ENCODE assay signal across 18 cellular contexts in the genomic region with DNA sequence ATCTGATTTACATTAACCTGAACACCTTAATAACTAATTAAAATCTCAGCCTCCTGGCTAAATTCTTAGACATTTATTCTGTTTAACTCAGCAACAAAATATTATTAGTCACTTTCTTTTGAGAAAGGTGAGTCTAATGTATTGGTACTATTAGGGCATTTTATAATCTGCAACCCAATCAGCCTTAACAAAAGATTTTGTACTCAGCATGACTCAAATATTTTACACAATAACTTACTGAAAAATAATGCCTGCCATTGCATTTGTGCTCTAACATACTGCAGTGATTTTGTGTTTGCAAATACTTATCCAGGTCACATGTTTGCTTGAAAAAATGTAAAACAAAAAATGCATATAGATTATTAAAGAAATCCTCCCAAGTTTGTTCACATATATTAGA.
A peak's percentile ranks its signal among the peaks of the same experiment; 100 is the strongest.
DNase-seq lines count a peak whose midpoint lies in the region; ATAC-seq, FAIRE-seq and TF ChIP-seq lines count a peak whose summit lies in the region.
"Had no signal": no experiment of that assay in that cellular context is flagged by ENCODE, and none has a peak within 500 bp of the region (broad histone marks: within the 10 kb centered on the region; RNA-seq: fewer than 3 reads in every experiment).

No MANE protein-coding gene starts in this region.

- H3K27me3 Mint-ChIP-seq in mesothelial cell of epicardium (ENCODE audit: low read depth), result no peaks in the 10 kb centered on the region

- no peaks in the 10 kb centered on the region for H3K4me1 Mint-ChIP-seq in mesothelial cell of epicardium

- H3K4me3 Mint-ChIP-seq in mesothelial cell of epicardium, result no peak overlapping the region
- H3K4me3 Mint-ChIP-seq: CD4-positive, alpha-beta memory T cell had no signal

- peak; percentile 36 for FAIRE-seq in RCC 7860 (lab: Jason Lieb, UNC)
- FAIRE-seq in colon (lab: Jason Lieb, UNC), result peak; percentile 47
- FAIRE-seq: GM12878, GM19239, H1 had no signal

- TF ChIP-seq CTCF in mesothelial cell of epicardium (IDR thresholded peaks at IDR 0.05; ENCODE audit: unreplicated experiment) (no peak), body of pancreas (IDR thresholded peaks at IDR 0.05) (no peak)

- no peaks in the 10 kb centered on the region for H3K4me1 ChIP-seq in body of pancreas

- H3K27ac ChIP-seq in body of pancreas, result no peak overlapping the region
- H3K27ac ChIP-seq: GM23248 had no signal

- H3K9me3 ChIP-seq in body of pancreas, result no peaks in the 10 kb centered on the region

- no peak for ATAC-seq in body of pancreas
- ATAC-seq: GM12878 had no signal

- peaks cover 6% of the 10 kb centered on the region for H3K9me3 Mint-ChIP-seq in mesothelial cell of epicardium

- intact Hi-C loops in body of pancreas (cut with DNase I), result no loop called here

- no peaks in the 10 kb centered on the region for H3K36me3 ChIP-seq in body of pancreas (replicated peaks in 1 of 2; ENCODE audit: insufficient read depth in 1 of 2, low read depth in 2 of 2)

- TF ChIP-seq POLR2A in body of pancreas (IDR thresholded peaks at IDR 0.05), result no peak

- no peak overlapping the region for H3K27ac Mint-ChIP-seq in mesothelial cell of epicardium
- H3K27ac Mint-ChIP-seq: CD4-positive, alpha-beta memory T cell had no signal

- H3K27me3 ChIP-seq in body of pancreas, result no peaks in the 10 kb centered on the region

- H3K36me3 Mint-ChIP-seq in mesothelial cell of epicardium, result no peaks in the 10 kb centered on the region
- H3K36me3 Mint-ChIP-seq: CD4-positive, alpha-beta memory T cell had no signal

- DNase-seq in NCI-H69 (lab: John Stamatoyannopoulos, UW) (peak; percentile 8), RCC 7860 (ENCODE audit: low spot score) (no peak), renal cortical epithelial cell (ENCODE audit: low read depth) (peak; percentile 12), mesothelial cell of epicardium (ENCODE audit: low spot score in 2 of 2, unreplicated experiment in 2 of 2) (no peak), body of pancreas (no peak)
- DNase-seq: C1 segment of cervical spinal cord; Calu3; CD4-positive, alpha-beta memory T cell; COR-L47; EL; GDM1; GM23248; H7; HCEC 1CT had no signal

- no peak overlapping the region for H3K4me3 ChIP-seq in body of pancreas
- H3K4me3 ChIP-seq: GM12878, GM23248 had no signal

Comparison
In these comparisons a context has a peak if more than half of its experiments do, and no peak if none do; other contexts are left out.
1. DNase-seq: peak in NCI-H69 (single experiment) and renal cortical epithelial cell (single experiment); none in RCC 7860 (single experiment), mesothelial cell of epicardium (0 of 2) and body of pancreas (0 of 4).